Comparison of ENCODE assay signal across 8 cellular contexts in the genomic region with DNA sequence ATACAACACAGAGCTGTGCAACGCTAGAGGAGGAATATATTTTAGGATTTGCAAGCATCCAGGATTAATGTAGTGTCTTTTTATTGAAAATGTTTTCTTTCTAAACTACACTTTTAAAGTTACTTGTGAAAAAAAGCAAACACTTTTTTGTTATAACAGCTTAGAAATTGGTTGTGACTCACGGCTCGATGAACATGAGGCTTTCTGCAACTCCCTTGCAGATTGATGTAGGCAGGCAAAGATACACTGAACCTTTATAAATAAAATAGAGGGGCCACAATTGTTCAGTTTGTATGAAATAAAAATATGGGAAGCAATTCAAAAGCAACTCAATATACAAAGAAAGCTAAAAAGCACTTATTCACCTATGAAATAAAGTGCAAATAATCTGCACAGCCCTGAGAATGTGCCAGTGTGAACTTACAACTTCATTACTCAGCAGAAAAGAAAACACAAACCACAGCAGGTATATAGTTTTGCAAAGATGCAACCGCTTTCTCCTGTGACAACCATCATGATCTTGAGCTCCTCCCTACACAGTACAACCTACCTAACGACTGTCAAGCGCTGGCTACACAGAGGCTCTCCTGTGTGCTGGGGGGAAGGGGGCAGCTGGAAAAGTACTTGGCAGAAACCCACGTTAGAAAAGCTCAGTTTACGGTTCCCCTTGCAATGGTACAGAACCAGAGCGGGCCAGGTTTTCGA. TPM values are rescaled to one million over a fixed set of nuclear protein-coding genes. Genes with fewer than 3 reads are reported as not detected.
A peak's percentile ranks its signal among the peaks of the same experiment; 100 is the strongest.
DNase-seq lines count a peak whose midpoint lies in the region; ATAC-seq and TF ChIP-seq lines count a peak whose summit lies in the region.

No MANE protein-coding gene starts in this region.

- CTCF ChIA-PET in activated CD4-positive, alpha-beta memory T cell treated with anti-CD3 and anti-CD28 coated beads for 36 hours (lab: Charles Lee), result interaction anchor here (0.9 to 2.4 kb wide), 9 partner anchors 14 to 134 kb away, joined by 3 to 26 read pairs (median 4); no protein-coding TSS in a partner anchor

- TF ChIP-seq POLR2A in heart left ventricle (IDR thresholded peaks at IDR 0.05), result no peak

- H3K27ac Mint-ChIP-seq in activated CD4-positive, alpha-beta memory T cell treated with anti-CD3 and anti-CD28 coated beads for 36 hours, result peak overlapping the region; percentile 83

- peak overlapping the region; percentile 83 to 99 (median 96) for H3K27ac ChIP-seq in heart left ventricle

- peaks cover 0 to 47% (median 43%) of the 10 kb centered on the region in 9 donors for H3K36me3 ChIP-seq in heart left ventricle

- intact Hi-C loops in activated CD4-positive, alpha-beta memory T cell treated with anti-CD3 and anti-CD28 coated beads for 36 hours (cut with micrococcal nuclease), result no loop called here
- intact Hi-C loops in heart left ventricle (cut with DNase I), result loop anchor here in 5 of 10 donors (5.0 to 10.0 kb wide), 3 partner anchors 121 to 126 kb away; partner anchors contain the start of gene AXIN1 (in 4 of the 5)
- intact Hi-C loops in sciatic nerve (cut with DNase I), result no loop called here

- ATAC-seq in HG03045 (IDR thresholded peaks at IDR 0.05; ENCODE audit: unreplicated experiment) (peak; percentile 2), heart left ventricle (peak in 1 of 4 donors; percentile 15), sciatic nerve (peak; percentile 6), HG03442 (IDR thresholded peaks at IDR 0.05; ENCODE audit: unreplicated experiment) (no peak)

- peaks cover 3 to 25% (median 13%) of the 10 kb centered on the region in 12 donors for H3K4me1 ChIP-seq in heart left ventricle

- H3K4me3 Mint-ChIP-seq in activated CD4-positive, alpha-beta memory T cell treated with anti-CD3 and anti-CD28 coated beads for 36 hours, result peak overlapping the region; percentile 89

- WGBS in heart left ventricle, 4 donors, result 18 to 21% (median 19%) methylated on average over 10 of the region's 10 CpGs

- H3K9me3 Mint-ChIP-seq in activated CD4-positive, alpha-beta memory T cell treated with anti-CD3 and anti-CD28 coated beads for 36 hours, result no peaks in the 10 kb centered on the region

- no peaks in the 10 kb centered on the region for H3K27me3 ChIP-seq in heart left ventricle

- TF ChIP-seq CTCF in GM12864 (IDR thresholded peaks at IDR 0.05; ENCODE audit: low read depth, low read length, missing control alignments), result no peak
- no peak for TF ChIP-seq CTCF in heart left ventricle (IDR thresholded peaks at IDR 0.05)

- no peak for DNase-seq in GM12864 (ENCODE audit: low read depth)
- peak; percentile 27 for DNase-seq in activated CD4-positive, alpha-beta memory T cell treated with anti-CD3 and anti-CD28 coated beads for 36 hours
- no peak for DNase-seq in heart left ventricle
- DNase-seq in sciatic nerve (ENCODE audit: low spot score), result no peak
- no peak for DNase-seq in NCI-H1105 treated with DMSO at 0.1 percent for 48 hours (lab: John Stamatoyannopoulos, UW)
- no peak for DNase-seq in NCI-H128 (lab: John Stamatoyannopoulos, UW; ENCODE audit: unreplicated experiment)

- H3K4me1 Mint-ChIP-seq in activated CD4-positive, alpha-beta memory T cell treated with anti-CD3 and anti-CD28 coated beads for 36 hours (ENCODE audit: low read depth), result peaks cover 31% of the 10 kb centered on the region

- H3K36me3 Mint-ChIP-seq in activated CD4-positive, alpha-beta memory T cell treated with anti-CD3 and anti-CD28 coated beads for 36 hours, result peaks cover 26% of the 10 kb centered on the region

- H3K4me3 ChIP-seq in GM12864 (ENCODE audit: low read depth, low read length) (peak overlapping the region; percentile 67), heart left ventricle (peak overlapping the region; percentile 56 to 93 (median 77))

- no peaks in the 10 kb centered on the region for H3K27me3 Mint-ChIP-seq in activated CD4-positive, alpha-beta memory T cell treated with anti-CD3 and anti-CD28 coated beads for 36 hours

- no peaks in the 10 kb centered on the region for H3K9me3 ChIP-seq in heart left ventricle

- POLR2A ChIA-PET in activated CD4-positive, alpha-beta memory T cell treated with anti-CD3 and anti-CD28 coated beads for 36 hours (lab: Charles Lee), result interaction anchor here (0.9 to 2.1 kb wide), 4 partner anchors 15 to 143 kb away, joined by 3 to 8 read pairs (median 4); partner anchors contain the start of gene MRPL28

RNA-seq across cellular contexts. Expression of gene LUC7L, which starts 0.9 kb away (rescaled TPM):
- 10 to 100 TPM; 57.0 to 60.8 TPM for total RNA-seq in activated CD4-positive, alpha-beta memory T cell treated with anti-CD3 and anti-CD28 coated beads for 36 hours
- total RNA-seq in heart left ventricle (10 to 100 TPM; 12.5 to 26.8 (median 19.4) TPM), sciatic nerve (102 TPM)
- polyA plus RNA-seq in heart left ventricle, result 10 to 100 TPM; 17.7 to 47.5 TPM

RNA-seq across cellular contexts. Expression of gene FAM234A, which starts 6.3 kb away (rescaled TPM):
- total RNA-seq in activated CD4-positive, alpha-beta memory T cell treated with anti-CD3 and anti-CD28 coated beads for 36 hours, result 10 to 100 TPM; 15.7 to 18.4 TPM
- total RNA-seq in heart left ventricle (100 to 1,000 TPM; 132 to 201 (median 148) TPM), sciatic nerve (129 TPM)
- polyA plus RNA-seq in heart left ventricle, result 100 to 1,000 TPM; 110 to 124 TPM

RNA-seq across cellular contexts. Expression of gene RGS11, which starts 47.4 kb away (rescaled TPM):
- total RNA-seq in activated CD4-positive, alpha-beta memory T cell treated with anti-CD3 and anti-CD28 coated beads for 36 hours, result under 1 TPM in 1 of 2 experiments, not detected in 1; 0.14 TPM
- 10 to 100 TPM in 5 of 9 donors, 1 to 10 TPM in 4; 4.9 to 19.5 (median 11.8) TPM for total RNA-seq in heart left ventricle
- 10 to 100 TPM in 1 of 2 donors, 1 to 10 TPM in 1; 1.1 to 12.1 TPM for polyA plus RNA-seq in heart left ventricle
- total RNA-seq in sciatic nerve, result 48.9 TPM

RNA-seq across cellular contexts. Expression of gene HBQ1, which starts 48.0 kb away (rescaled TPM):
- not detected for total RNA-seq in activated CD4-positive, alpha-beta memory T cell treated with anti-CD3 and anti-CD28 coated beads for 36 hours
- total RNA-seq in heart left ventricle (not detected), sciatic nerve (3.2 TPM)
- polyA plus RNA-seq in heart left ventricle, result not detected

RNA-seq across cellular contexts. Expression of gene HBA1, which starts 51.8 kb away (rescaled TPM):
- not detected for total RNA-seq in activated CD4-positive, alpha-beta memory T cell treated with anti-CD3 and anti-CD28 coated beads for 36 hours
- total RNA-seq in heart left ventricle, result 1,000 to 10,000 TPM in 1 of 9 donors, 100 to 1,000 TPM in 7, 10 to 100 TPM in 1; 74.1 to 1,031 (median 259) TPM
- polyA plus RNA-seq in heart left ventricle, result 10 to 100 TPM in 1 of 2 donors, 1 to 10 TPM in 1; 1.8 to 32.6 TPM
- total RNA-seq in sciatic nerve, result 11,060 TPM

Comparison
In these comparisons a context has a peak if more than half of its experiments do, and no peak if none do; other contexts are left out.
1. RNA of gene RGS11, which starts 47.4 kb away (total RNA-seq): 48.9 TPM in sciatic nerve (single experiment) and 4.9 to 19.5 TPM in heart left ventricle; 0.14 TPM in activated CD4-positive, alpha-beta memory T cell treated with anti-CD3 and anti-CD28 coated beads for 36 hours; every median in the first group is over 4 times any median in the second.